Comparison of ENCODE assay signal across 9 cellular contexts in the genomic region with DNA sequence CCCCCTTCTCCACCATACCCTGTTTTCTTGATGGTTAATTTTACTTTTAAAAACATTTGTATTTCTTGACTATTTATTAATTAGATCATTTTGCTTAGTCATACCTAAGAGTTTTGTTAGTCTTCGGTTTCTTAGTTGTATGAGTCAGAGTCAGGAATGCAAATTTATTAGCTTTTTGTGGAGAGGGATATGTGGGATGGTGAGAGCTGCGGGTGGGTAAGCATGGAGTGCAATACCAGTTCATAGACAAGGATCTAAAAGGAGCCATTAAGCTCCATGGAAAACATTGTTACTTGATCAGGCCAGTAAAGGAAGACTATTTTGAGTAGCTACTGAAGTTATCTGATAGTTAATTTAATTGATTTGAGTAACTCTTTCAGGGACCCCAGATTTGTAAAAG.
DNase-seq lines count a peak whose midpoint lies in the region; ATAC-seq and TF ChIP-seq lines count a peak whose summit lies in the region.
"Had no signal": no experiment of that assay in that cellular context is flagged by ENCODE, and none has a peak within 500 bp of the region (broad histone marks: within the 10 kb centered on the region; RNA-seq: fewer than 3 reads in every experiment).

No MANE protein-coding gene starts in this region.

- peaks cover 20% of the 10 kb centered on the region for H4K20me1 ChIP-seq in neural cell (ENCODE audit: insufficient read depth)

- in situ Hi-C loops in GM13977 (cut with MboI; ENCODE audit: low pct_unique_long_range_greater_than_20kb, low sequenced_read_pairs, unreplicated experiment): no loop called here

- H2AFZ ChIP-seq in neural cell (ENCODE audit: low read depth, low read length): no peak overlapping the region

- no peak overlapping the region for H3K27ac ChIP-seq in neural cell (ENCODE audit: low read length)

- H3K36me3 ChIP-seq in BJ (ENCODE audit: control insufficient read depth, insufficient read depth, low read length): no peaks in the 10 kb centered on the region
- H3K36me3 ChIP-seq in neural cell (ENCODE audit: insufficient read depth, low read length): no peaks in the 10 kb centered on the region

- ATAC-seq in GM21786 (IDR thresholded peaks at IDR 0.05; ENCODE audit: unreplicated experiment) (no peak), GM21360 (IDR thresholded peaks at IDR 0.05; ENCODE audit: unreplicated experiment) (no peak), HG03521 (IDR thresholded peaks at IDR 0.05; ENCODE audit: unreplicated experiment) (no peak)

- no peaks in the 10 kb centered on the region for H3K36me3 Mint-ChIP-seq in endothelial cell (ENCODE audit: low read depth, unreplicated experiment)

- no peak overlapping the region for H3K4me2 ChIP-seq in neural cell (ENCODE audit: low read length)

- no peak for TF ChIP-seq CTCF in BJ (IDR thresholded peaks at IDR 0.05; ENCODE audit: insufficient read depth, low read depth, low read length)
- no peak for TF ChIP-seq CTCF in endothelial cell (IDR thresholded peaks at IDR 0.05; ENCODE audit: unreplicated experiment)
- no peak for TF ChIP-seq CTCF in neural cell (IDR thresholded peaks at IDR 0.05; ENCODE audit: poor library complexity, severe bottlenecking)
- TF ChIP-seq CTCF in GM13977 (IDR thresholded peaks at IDR 0.05; ENCODE audit: extremely low read depth, insufficient read depth, missing control alignments): no peak

- no peaks in the 10 kb centered on the region for H3F3A ChIP-seq in neural cell (ENCODE audit: insufficient read depth, low read length, poor library complexity, severe bottlenecking)

- no peak for TF ChIP-seq EP300 in neural cell (conservative IDR thresholded peaks at IDR 0.05; ENCODE audit: poor library complexity, severe bottlenecking)

- peaks cover 56% of the 10 kb centered on the region for H3K4me1 Mint-ChIP-seq in endothelial cell (ENCODE audit: unreplicated experiment)

- peaks cover 83% of the 10 kb centered on the region for H3K79me2 ChIP-seq in neural cell (replicated peaks; ENCODE audit: insufficient read depth, low read length)

- no peaks in the 10 kb centered on the region for H3K9me3 Mint-ChIP-seq in endothelial cell (ENCODE audit: unreplicated experiment)

- no peaks in the 10 kb centered on the region for H3K9me3 ChIP-seq in neural cell (ENCODE audit: low read length)

- no peak overlapping the region for H3K4me3 Mint-ChIP-seq in endothelial cell (ENCODE audit: unreplicated experiment)

- peaks cover 4% of the 10 kb centered on the region for H3K27me3 Mint-ChIP-seq in endothelial cell (ENCODE audit: unreplicated experiment)

- DNase-seq in BJ (ENCODE audit: low read depth): peak; percentile 94
- peak; percentile 91 for DNase-seq in NCI-H226
- no peak for DNase-seq in endothelial cell (ENCODE audit: low spot score)
- no peak for DNase-seq in GM13977 (ENCODE audit: low spot score)
- DNase-seq: activated effector memory CD4-positive, alpha-beta T cell treated with anti-CD3 and anti-CD28 coated beads, Interleukin-2, amount 50 U/mL, for 16 hours had no signal

- CTCF ChIA-PET in BJ (lab: Yijun Ruan, JAX): interaction anchor here (0.8 to 1.1 kb wide), 2 partner anchors 15 to 79 kb away, joined by 3 read pairs; no protein-coding TSS in a partner anchor

- H3K9ac ChIP-seq in neural cell (ENCODE audit: low read length): no peak overlapping the region

- POLR2A ChIA-PET in BJ (lab: Charles Lee): interaction anchor here (0.6 to 1.3 kb wide), 2 partner anchors 41 to 70 kb away, joined by 4 to 6 read pairs; no protein-coding TSS in a partner anchor

- H3K27me3 ChIP-seq in BJ (ENCODE audit: control insufficient read depth, insufficient read depth, low read length): no peaks in the 10 kb centered on the region
- H3K27me3 ChIP-seq in neural cell (ENCODE audit: insufficient read depth, low read depth, low read length): no peaks in the 10 kb centered on the region

- H3K4me3 ChIP-seq in BJ (ENCODE audit: low read depth, low read length) (no peak overlapping the region), neural cell (ENCODE audit: low read length) (peak overlapping the region; percentile 67)

- H3K27ac Mint-ChIP-seq in endothelial cell (ENCODE audit: unreplicated experiment): peak overlapping the region; percentile 33

- no peak for TF ChIP-seq RAD21 in neural cell (conservative IDR thresholded peaks at IDR 0.05)

- no peaks in the 10 kb centered on the region for H3K9me2 ChIP-seq in neural cell (ENCODE audit: insufficient read depth, low read length)

TF ChIP-seq in neural cell, 6 proteins besides CTCF, POLR2A, EP300 and RAD21:
- TF ChIP-seq SMC3 (conservative IDR thresholded peaks at IDR 0.05; ENCODE audit: poor library complexity): no peak
- TF ChIP-seq, protein P1, sequence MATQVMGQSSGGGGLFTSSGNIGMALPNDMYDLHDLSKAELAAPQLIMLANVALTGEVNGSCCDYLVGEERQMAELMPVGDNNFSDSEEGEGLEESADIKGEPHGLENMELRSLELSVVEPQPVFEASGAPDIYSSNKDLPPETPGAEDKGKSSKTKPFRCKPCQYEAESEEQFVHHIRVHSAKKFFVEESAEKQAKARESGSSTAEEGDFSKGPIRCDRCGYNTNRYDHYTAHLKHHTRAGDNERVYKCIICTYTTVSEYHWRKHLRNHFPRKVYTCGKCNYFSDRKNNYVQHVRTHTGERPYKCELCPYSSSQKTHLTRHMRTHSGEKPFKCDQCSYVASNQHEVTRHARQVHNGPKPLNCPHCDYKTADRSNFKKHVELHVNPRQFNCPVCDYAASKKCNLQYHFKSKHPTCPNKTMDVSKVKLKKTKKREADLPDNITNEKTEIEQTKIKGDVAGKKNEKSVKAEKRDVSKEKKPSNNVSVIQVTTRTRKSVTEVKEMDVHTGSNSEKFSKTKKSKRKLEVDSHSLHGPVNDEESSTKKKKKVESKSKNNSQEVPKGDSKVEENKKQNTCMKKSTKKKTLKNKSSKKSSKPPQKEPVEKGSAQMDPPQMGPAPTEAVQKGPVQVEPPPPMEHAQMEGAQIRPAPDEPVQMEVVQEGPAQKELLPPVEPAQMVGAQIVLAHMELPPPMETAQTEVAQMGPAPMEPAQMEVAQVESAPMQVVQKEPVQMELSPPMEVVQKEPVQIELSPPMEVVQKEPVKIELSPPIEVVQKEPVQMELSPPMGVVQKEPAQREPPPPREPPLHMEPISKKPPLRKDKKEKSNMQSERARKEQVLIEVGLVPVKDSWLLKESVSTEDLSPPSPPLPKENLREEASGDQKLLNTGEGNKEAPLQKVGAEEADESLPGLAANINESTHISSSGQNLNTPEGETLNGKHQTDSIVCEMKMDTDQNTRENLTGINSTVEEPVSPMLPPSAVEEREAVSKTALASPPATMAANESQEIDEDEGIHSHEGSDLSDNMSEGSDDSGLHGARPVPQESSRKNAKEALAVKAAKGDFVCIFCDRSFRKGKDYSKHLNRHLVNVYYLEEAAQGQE (IDR thresholded peaks at IDR 0.05; ENCODE audit: borderline replicate concordance): no peak
- no peak for TF ChIP-seq EZH2 (IDR thresholded peaks at IDR 0.05; ENCODE audit: borderline replicate concordance, insufficient read depth, low read length, poor library complexity, severe bottlenecking)
- no peak for TF ChIP-seq TAF1 (IDR thresholded peaks at IDR 0.05; ENCODE audit: low read depth)
- TF ChIP-seq MXI1 (conservative IDR thresholded peaks at IDR 0.05; ENCODE audit: poor library complexity, severe bottlenecking): no peak
- no peak for TF ChIP-seq POLR2AphosphoS5 (IDR thresholded peaks at IDR 0.05)

Comparison
In these comparisons a context has a peak if more than half of its experiments do, and no peak if none do; other contexts are left out.
1. DNase-seq: peak in BJ (single experiment) and NCI-H226 (single experiment); none in endothelial cell (single experiment) and GM13977 (single experiment).